In the genomic region with DNA sequence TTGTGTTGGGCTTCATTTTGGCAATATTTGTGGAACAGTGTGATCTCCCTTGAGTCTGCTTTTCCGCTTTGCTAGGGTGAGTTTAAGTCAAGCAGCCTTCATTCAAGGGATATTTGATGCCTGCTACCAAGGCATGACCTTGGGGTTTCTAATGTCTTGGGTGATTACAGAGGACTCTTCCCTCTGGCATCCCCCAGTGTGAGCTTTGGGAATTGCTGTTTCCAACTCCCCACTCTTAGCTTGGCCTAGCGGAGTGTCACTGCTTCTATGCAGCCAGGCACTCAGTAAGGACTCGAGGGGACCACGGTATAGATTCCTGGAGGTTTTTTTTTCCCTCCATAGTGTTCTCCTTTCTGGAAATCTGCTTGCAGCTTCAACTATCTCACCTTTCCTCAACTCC, we compare ENCODE assay signal across 12 cellular contexts. TPM values are rescaled to one million over a fixed set of nuclear protein-coding genes. Genes with fewer than 3 reads are reported as not detected.
DNase-seq lines count a peak whose midpoint lies in the region; ATAC-seq and TF ChIP-seq lines count a peak whose summit lies in the region.
"Had no signal": no experiment of that assay in that cellular context is flagged by ENCODE, and none has a peak within 500 bp of the region (broad histone marks: within the 10 kb centered on the region; RNA-seq: fewer than 3 reads in every experiment).

No MANE protein-coding gene starts in this region.

- TF ChIP-seq CTCF in AG04449 (IDR thresholded peaks at IDR 0.05; ENCODE audit: insufficient read depth, low read length, missing control alignments) (peak; percentile 23), hepatocyte (IDR thresholded peaks at IDR 0.05; ENCODE audit: poor library complexity) (peak; percentile 11)

- in situ Hi-C loops in SK-MEL-5 (cut with HindIII; ENCODE audit: low pct_unique_long_range_greater_than_20kb, low sequenced_read_pairs): no loop called here

- no peak overlapping the region for H3K4me3 ChIP-seq in AG04449 (ENCODE audit: low read depth, low read length)
- H3K4me3 ChIP-seq in H7 (ENCODE audit: insufficient read depth, low read depth, low read length): no peak overlapping the region
- no peak overlapping the region for H3K4me3 ChIP-seq in hepatocyte
- H3K4me3 ChIP-seq: left lung had no signal

- H3K9me2 ChIP-seq in hepatocyte (replicated peaks; ENCODE audit: insufficient read depth): no peaks in the 10 kb centered on the region

- no peaks in the 10 kb centered on the region for H3K79me2 ChIP-seq in hepatocyte

- no peak overlapping the region for H3K4me2 ChIP-seq in hepatocyte

- H3K36me3 ChIP-seq in H7 (replicated peaks; ENCODE audit: control insufficient read depth, insufficient read depth, low read length) (no peaks in the 10 kb centered on the region), hepatocyte (replicated peaks; ENCODE audit: insufficient read depth, low read depth) (no peaks in the 10 kb centered on the region)

- WGBS in hepatocyte (ENCODE audit: low lambda C conversion rate, missing lambda C conversion rate): 62% methylated on average over 4 of the region's 4 CpGs

- POLR2A ChIA-PET in AG04449 (lab: Yijun Ruan, JAX): no interaction called here

- no peak for ATAC-seq in GM21423 (IDR thresholded peaks at IDR 0.05; ENCODE audit: unreplicated experiment)
- ATAC-seq: left lung had no signal

- no peak overlapping the region for H2AFZ ChIP-seq in hepatocyte

- H4K20me1 ChIP-seq in hepatocyte (ENCODE audit: insufficient read depth, poor library complexity, severe bottlenecking): no peaks in the 10 kb centered on the region

- H3K27me3 ChIP-seq in H7 (ENCODE audit: control insufficient read depth, insufficient read depth, low read length) (no peaks in the 10 kb centered on the region), hepatocyte (no peaks in the 10 kb centered on the region)
- H3K27me3 ChIP-seq: left lung had no signal

- H3K9me3 ChIP-seq in hepatocyte (ENCODE audit: low read depth): no peaks in the 10 kb centered on the region
- H3K9me3 ChIP-seq: left lung had no signal

- H3K27ac ChIP-seq in hepatocyte: no peak overlapping the region
- H3K27ac ChIP-seq: left lung had no signal

- CTCF ChIA-PET in AG04449 (lab: Yijun Ruan, JAX): interaction anchor here (0.9 to 4.1 kb wide), 6 partner anchors 9 to 104 kb away, joined by 3 to 38 read pairs (median 10); no protein-coding TSS in a partner anchor

- no peaks in the 10 kb centered on the region for H3K4me1 ChIP-seq in hepatocyte (ENCODE audit: insufficient read depth)
- H3K4me1 ChIP-seq: left lung had no signal

- DNase-seq in AG04449 (ENCODE audit: low read depth, low spot score): no peak
- DNase-seq in H7: peak; percentile 62
- DNase-seq in SK-MEL-5 (ENCODE audit: low read depth, low spot score): peak; percentile 63
- DNase-seq in hepatocyte (ENCODE audit: low spot score): peak; percentile 18
- DNase-seq in mucosa of gallbladder (ENCODE audit: low spot score): no peak
- no peak for DNase-seq in NCI-H146 (lab: John Stamatoyannopoulos, UW)
- no peak for DNase-seq in activated CD4-positive, CD25-positive, alpha-beta regulatory T cell (lab: John Stamatoyannopoulos, UW)
- DNase-seq: activated T-cell treated with anti-CD3 and anti-CD28 coated beads for 4 hours, cortex of kidney, left lung, substantia nigra had no signal

RNA-seq across cellular contexts. Expression of gene GCNT3, which starts 21.1 kb away (rescaled TPM):
- total RNA-seq in H7 (2014; rRNA removed; shearing (Covaris generic)): 0.15 TPM in 1 of 2 replicates, not detected in the other
- total RNA-seq in SK-MEL-5 (2014; rRNA removed; shearing (Covaris generic)): 0.48 and 0.59 TPM in 2 replicates
- 0.75 and 1.1 TPM in 2 replicates for polyA plus RNA-seq in SK-MEL-5 (2015; cell fraction: cytosol; rRNA removed)
- polyA plus RNA-seq in SK-MEL-5 (2015; cell fraction: nucleus; rRNA removed): 0.28 TPM in 1 of 2 replicates, not detected in the other
- 17.5 and 21.6 TPM in 2 replicates for total RNA-seq in hepatocyte
- polyA plus RNA-seq in hepatocyte: 14.6 and 19.9 TPM in 2 replicates
- total RNA-seq in mucosa of gallbladder: 72.3 TPM

RNA-seq across cellular contexts. Expression of gene GTF2A2, which starts 24.6 kb away (rescaled TPM):
- 36.4 and 63.4 TPM in 2 replicates for total RNA-seq in H7 (2014; rRNA removed; shearing (Covaris generic))
- total RNA-seq in SK-MEL-5 (2014; rRNA removed; shearing (Covaris generic)): 71.7 and 80.4 TPM in 2 replicates
- 30.2 and 38.5 TPM in 2 replicates for polyA plus RNA-seq in SK-MEL-5 (2015; cell fraction: cytosol; rRNA removed)
- polyA plus RNA-seq in SK-MEL-5 (2015; cell fraction: nucleus; rRNA removed): 12.1 and 15.2 TPM in 2 replicates
- total RNA-seq in hepatocyte: 42.9 and 50.9 TPM in 2 replicates
- 252 and 253 TPM in 2 replicates for polyA plus RNA-seq in hepatocyte
- 108 TPM for total RNA-seq in mucosa of gallbladder

RNA-seq across cellular contexts. Expression of gene BNIP2, which starts 56.4 kb away (rescaled TPM):
- 28.9 and 30.6 TPM in 2 replicates for total RNA-seq in H7 (2014; rRNA removed; shearing (Covaris generic))
- 141 and 154 TPM in 2 replicates for total RNA-seq in SK-MEL-5 (2014; rRNA removed; shearing (Covaris generic))
- polyA plus RNA-seq in SK-MEL-5 (2015; cell fraction: cytosol; rRNA removed): 157 and 202 TPM in 2 replicates
- polyA plus RNA-seq in SK-MEL-5 (2015; cell fraction: nucleus; rRNA removed): 90.2 and 130 TPM in 2 replicates
- total RNA-seq in hepatocyte: 78.2 and 102 TPM in 2 replicates
- polyA plus RNA-seq in hepatocyte: 55.0 and 77.0 TPM in 2 replicates
- total RNA-seq in mucosa of gallbladder: 51.1 TPM

Comparison
In these comparisons a context has a peak if more than half of its experiments do, and no peak if none do; other contexts are left out.
1. DNase-seq: peak in H7 (single experiment), SK-MEL-5 (single experiment) and hepatocyte (single experiment); none in AG04449 (single experiment), mucosa of gallbladder (single experiment), NCI-H146 (single experiment) and activated CD4-positive, CD25-positive, alpha-beta regulatory T cell (0 of 4).
2. RNA of gene GCNT3, which starts 21.1 kb away (total RNA-seq): 72.3 TPM in mucosa of gallbladder (single experiment) and 17.5 to 21.6 TPM in hepatocyte; 0.48 to 0.59 TPM in SK-MEL-5 and 0.15 TPM in H7; every median in the first group is over 10 times any median in the second.